In genomic region chr6:81766482-81767069, GRCh38 we compare ENCODE assay signal across 9 cellular contexts. TPM values are rescaled to one million over a fixed set of nuclear protein-coding genes. Genes with fewer than 3 reads are reported as not detected.
DNase-seq lines count a peak whose midpoint lies in the region; ATAC-seq and TF ChIP-seq lines count a peak whose summit lies in the region.
"Had no signal": no experiment of that assay in that cellular context is flagged by ENCODE, and none has a peak within 500 bp of the region (broad histone marks: within the 10 kb centered on the region; RNA-seq: fewer than 3 reads in every experiment).

No MANE protein-coding gene starts in this region.

- ATAC-seq in activated CD4-positive, CD25-positive, alpha-beta regulatory T cell treated with anti-CD3 and anti-CD28 coated beads, Interleukin-2, amount 50 U/mL, for 24 hours, result no peak
- no peak for ATAC-seq in HG03025 (IDR thresholded peaks at IDR 0.05; ENCODE audit: low FRiP score, unreplicated experiment)

- H3K27me3 Mint-ChIP-seq in osteocyte (ENCODE audit: unreplicated experiment), result no peaks in the 10 kb centered on the region
- H3K27me3 Mint-ChIP-seq in endothelial cell (ENCODE audit: unreplicated experiment), result no peaks in the 10 kb centered on the region

- no peak overlapping the region for H3K9ac ChIP-seq in colonic mucosa (ENCODE audit: low read depth in 2 of 2, low read length in 2 of 2)

- H3K27ac ChIP-seq in colonic mucosa, result no peak overlapping the region

- DNase-seq in NCI-H82 (lab: John Stamatoyannopoulos, UW) (peak; percentile 15), NCI-H82 treated with DMSO at 0.1 percent for 48 hours (lab: John Stamatoyannopoulos, UW; ENCODE audit: unreplicated experiment) (no peak), LoVo (ENCODE audit: low spot score) (peak; percentile 72), colonic mucosa (peak; percentile 48), osteocyte (ENCODE audit: extremely low spot score, unreplicated experiment) (no peak), endothelial cell (ENCODE audit: low spot score) (no peak)
- DNase-seq: CD4-positive, CD25-positive, alpha-beta regulatory T cell had no signal

- H3K27ac Mint-ChIP-seq in osteocyte (ENCODE audit: unreplicated experiment), result peak overlapping the region; percentile 91
- no peak overlapping the region for H3K27ac Mint-ChIP-seq in endothelial cell (ENCODE audit: unreplicated experiment)
- H3K27ac Mint-ChIP-seq: CD4-positive, CD25-positive, alpha-beta regulatory T cell had no signal

- H3K4me3 Mint-ChIP-seq in osteocyte (ENCODE audit: unreplicated experiment), result no peak overlapping the region
- no peak overlapping the region for H3K4me3 Mint-ChIP-seq in endothelial cell (ENCODE audit: unreplicated experiment)
- H3K4me3 Mint-ChIP-seq: CD4-positive, CD25-positive, alpha-beta regulatory T cell had no signal

- H3K9me3 ChIP-seq in colonic mucosa, result no peaks in the 10 kb centered on the region

- intact Hi-C loops in colonic mucosa (cut with DNase I), result no loop called here

- no peak overlapping the region for H3K4me3 ChIP-seq in colonic mucosa

- no peaks in the 10 kb centered on the region for H3K36me3 ChIP-seq in colonic mucosa

- H3K9me3 Mint-ChIP-seq in osteocyte (ENCODE audit: unreplicated experiment), result no peaks in the 10 kb centered on the region
- H3K9me3 Mint-ChIP-seq in endothelial cell (ENCODE audit: unreplicated experiment), result no peaks in the 10 kb centered on the region
- H3K9me3 Mint-ChIP-seq: CD4-positive, CD25-positive, alpha-beta regulatory T cell had no signal

- no peak for TF ChIP-seq CTCF in colonic mucosa (IDR thresholded peaks at IDR 0.05)
- no peak for TF ChIP-seq CTCF in osteocyte (IDR thresholded peaks at IDR 0.05)
- no peak for TF ChIP-seq CTCF in endothelial cell (IDR thresholded peaks at IDR 0.05; ENCODE audit: unreplicated experiment)

- H3K4me1 ChIP-seq in colonic mucosa, result peaks cover 8% of the 10 kb centered on the region

- H3K4me1 Mint-ChIP-seq in osteocyte (ENCODE audit: unreplicated experiment) (peaks cover 67% of the 10 kb centered on the region), endothelial cell (ENCODE audit: unreplicated experiment) (peaks cover 4% of the 10 kb centered on the region)
- H3K4me1 Mint-ChIP-seq: CD4-positive, CD25-positive, alpha-beta regulatory T cell had no signal

- peaks cover 5% of the 10 kb centered on the region for H3K36me3 Mint-ChIP-seq in osteocyte (ENCODE audit: unreplicated experiment)
- no peaks in the 10 kb centered on the region for H3K36me3 Mint-ChIP-seq in endothelial cell (ENCODE audit: low read depth, unreplicated experiment)
- H3K36me3 Mint-ChIP-seq: CD4-positive, CD25-positive, alpha-beta regulatory T cell had no signal

- H3K27me3 ChIP-seq in colonic mucosa, result no peaks in the 10 kb centered on the region

RNA-seq across cellular contexts. Expression of gene TENT5A, which starts 14.1 kb away (rescaled TPM):
- total RNA-seq in colonic mucosa, result 10 to 100 TPM; 20.1 to 32.8 TPM
- total RNA-seq in osteocyte, result 25.8 and 27.0 TPM in 2 replicates
- total RNA-seq in endothelial cell (ENCODE audit: unreplicated experiment), result 2.3 TPM

Comparison
In these comparisons a context has a peak if more than half of its experiments do, and no peak if none do; other contexts are left out.
1. DNase-seq: peak in NCI-H82 (single experiment), LoVo (single experiment) and colonic mucosa (single experiment); none in NCI-H82 treated with DMSO at 0.1 percent for 48 hours (single experiment), osteocyte (single experiment) and endothelial cell (single experiment).